ENCODE assay signal across 17 cellular contexts in genomic region chr6:13676551-13677156, GRCh38. TPM values are rescaled to one million over a fixed set of nuclear protein-coding genes. Genes with fewer than 3 reads are reported as not detected.
DNase-seq lines count a peak whose midpoint lies in the region; ATAC-seq and TF ChIP-seq lines count a peak whose summit lies in the region.
"Had no signal": no experiment of that assay in that cellular context is flagged by ENCODE, and none has a peak within 500 bp of the region (broad histone marks: within the 10 kb centered on the region; RNA-seq: fewer than 3 reads in every experiment).

No MANE protein-coding gene starts in this region.

- H3K4me1 ChIP-seq in HEK293 (ENCODE audit: control insufficient read depth, insufficient read depth, low read length) (peaks cover 11% of the 10 kb centered on the region; the same call in 1 of the 2 replicates), neutrophil (ENCODE audit: control insufficient read depth in 1 of 2, insufficient read depth in 1 of 2, low read depth in 1 of 2, low read length in 1 of 2) (peaks cover 46 to 49% of the 10 kb centered on the region in 2 experiments)
- H3K4me1 ChIP-seq: HAP-1 had no signal

- POLR2A ChIA-PET in HEK293 (lab: Yijun Ruan, JAX) = no interaction called here

- peak overlapping the region; percentile 11 for H3K4me3 Mint-ChIP-seq in activated naive CD4-positive, alpha-beta T cell treated with anti-CD3 and anti-CD28 coated beads, Interleukin-2, amount 50 U/mL, for 24 hours
- peak overlapping the region; percentile 9 for H3K4me3 Mint-ChIP-seq in activated T-helper 17 cell treated with anti-CD3 and anti-CD28 coated beads, Interleukin-2, amount 50 U/mL, for 72 hours
- H3K4me3 Mint-ChIP-seq: GM23338 had no signal

- CTCF ChIA-PET in HEK293 (lab: Yijun Ruan, JAX) = interaction anchor here (0.6 kb wide), 1 partner anchor 48 kb away, joined by 3 read pairs; no protein-coding TSS in a partner anchor

- H3K27ac ChIP-seq in HEK293 (ENCODE audit: extremely low read depth, low read depth, low read length) (no peak overlapping the region), neutrophil (peak overlapping the region; percentile 4)

- ATAC-seq in activated T-helper 17 cell treated with anti-CD3 and anti-CD28 coated beads, Interleukin-2, amount 50 U/mL, for 72 hours (replicated peaks) = no peak
- ATAC-seq: GM23338 had no signal

- no peaks in the 10 kb centered on the region for H3K27me3 ChIP-seq in neutrophil

- no peak overlapping the region for H3K4me3 ChIP-seq in HEK293 (ENCODE audit: low read depth, low read length)
- no peak overlapping the region for H3K4me3 ChIP-seq in neutrophil (ENCODE audit: low read depth in 1 of 2, low read length in 1 of 2)
- H3K4me3 ChIP-seq: GM23338, HAP-1 had no signal

- no peaks in the 10 kb centered on the region for H3K9me3 ChIP-seq in HEK293 (ENCODE audit: control insufficient read depth, insufficient read depth, low read depth, low read length)
- H3K9me3 ChIP-seq in neutrophil = no peaks in the 10 kb centered on the region
- H3K9me3 ChIP-seq: HAP-1 had no signal

- H3K27ac Mint-ChIP-seq in activated naive CD4-positive, alpha-beta T cell treated with anti-CD3 and anti-CD28 coated beads, Interleukin-2, amount 50 U/mL, for 24 hours = peak overlapping the region; percentile 32
- no peak overlapping the region for H3K27ac Mint-ChIP-seq in activated T-helper 17 cell treated with anti-CD3 and anti-CD28 coated beads, Interleukin-2, amount 50 U/mL, for 72 hours
- H3K27ac Mint-ChIP-seq: GM23338 had no signal

- H3K36me3 ChIP-seq in HEK293 (ENCODE audit: control insufficient read depth in 2 of 2, insufficient read depth in 1 of 2, low read length in 2 of 2) (peaks cover 0 to 5% of the 10 kb centered on the region in 2 experiments; a peak in 1 of 3 replicates), neutrophil (no peaks in the 10 kb centered on the region)
- H3K36me3 ChIP-seq: HAP-1 had no signal

- peaks cover 82% of the 10 kb centered on the region for H3K4me1 Mint-ChIP-seq in activated naive CD4-positive, alpha-beta T cell treated with anti-CD3 and anti-CD28 coated beads, Interleukin-2, amount 50 U/mL, for 24 hours
- peaks cover 63% of the 10 kb centered on the region for H3K4me1 Mint-ChIP-seq in activated T-helper 17 cell treated with anti-CD3 and anti-CD28 coated beads, Interleukin-2, amount 50 U/mL, for 72 hours

- no peaks in the 10 kb centered on the region for H3K27me3 Mint-ChIP-seq in activated naive CD4-positive, alpha-beta T cell treated with anti-CD3 and anti-CD28 coated beads, Interleukin-2, amount 50 U/mL, for 24 hours
- no peaks in the 10 kb centered on the region for H3K27me3 Mint-ChIP-seq in activated T-helper 17 cell treated with anti-CD3 and anti-CD28 coated beads, Interleukin-2, amount 50 U/mL, for 72 hours
- H3K27me3 Mint-ChIP-seq: CD4-positive, alpha-beta memory T cell had no signal

- DNase-seq in activated naive CD4-positive, alpha-beta T cell treated with Interleukin-2 at 50 U/mL for 16 hours = no peak
- no peak for DNase-seq in NCI-H524 treated with DMSO at 0.1 percent for 48 hours (lab: John Stamatoyannopoulos, UW)
- no peak for DNase-seq in dedifferentiated amniotic fluid mesenchymal stem cell (ENCODE audit: extremely low spot score)
- no peak for DNase-seq in NCI-H1436 treated with DMSO at 0.1 percent for 48 hours (lab: John Stamatoyannopoulos, UW)
- DNase-seq: C1 segment of cervical spinal cord; Calu3; CD4-positive, alpha-beta memory T cell; COR-L47; DMS53; DMS79 treated with DMSO at 0.1 percent for 48 hours; GF-D8 had no signal

- H3K36me3 Mint-ChIP-seq in activated naive CD4-positive, alpha-beta T cell treated with anti-CD3 and anti-CD28 coated beads, Interleukin-2, amount 50 U/mL, for 24 hours = peaks cover 41% of the 10 kb centered on the region
- peaks cover 47% of the 10 kb centered on the region for H3K36me3 Mint-ChIP-seq in activated T-helper 17 cell treated with anti-CD3 and anti-CD28 coated beads, Interleukin-2, amount 50 U/mL, for 72 hours (ENCODE audit: low read depth)

- no peak for TF ChIP-seq CTCF in HEK293 (tag by site-specific recombination; IDR thresholded peaks at IDR 0.05)
- TF ChIP-seq CTCF in neutrophil (IDR thresholded peaks at IDR 0.05) = no peak

- H3K9me3 Mint-ChIP-seq in activated naive CD4-positive, alpha-beta T cell treated with anti-CD3 and anti-CD28 coated beads, Interleukin-2, amount 50 U/mL, for 24 hours = peaks cover 13% of the 10 kb centered on the region
- H3K9me3 Mint-ChIP-seq in activated T-helper 17 cell treated with anti-CD3 and anti-CD28 coated beads, Interleukin-2, amount 50 U/mL, for 72 hours = peaks cover 5% of the 10 kb centered on the region

TF ChIP-seq in HEK293, 187 proteins besides CTCF, POLR2A, EP300 and RAD21:
- TF ChIP-seq ZNF239 (tag by site-specific recombination; IDR thresholded peaks at IDR 0.05) (no peak), SETDB1 (IDR thresholded peaks at IDR 0.05; ENCODE audit: insufficient read length, low read length) (peak; percentile 67)

RNA-seq across cellular contexts. Expression of gene RANBP9, which starts 35.0 kb away (rescaled TPM):
- 10 to 100 TPM; 57.3 to 68.2 TPM for total RNA-seq in activated T-helper 17 cell treated with anti-CD3 and anti-CD28 coated beads, Interleukin-2, amount 50 U/mL, for 72 hours
